In genomic region chr5:90571147-90571773, GRCh38 we compare ENCODE assay signal across 18 cellular contexts.
"Had no signal": no experiment of that assay in that cellular context is flagged by ENCODE, and none has a peak within 500 bp of the region (broad histone marks: within the 10 kb centered on the region; RNA-seq: fewer than 3 reads in every experiment).

No MANE protein-coding gene starts in this region.

- H3K27me3 ChIP-seq: adrenal gland, neural progenitor cell, right atrium auricular region, transverse colon, uterus had no signal

- ATAC-seq: activated CD4-positive, alpha-beta T cell treated with anti-CD3 and anti-CD28 coated beads for 36 hours; activated naive CD4-positive, alpha-beta T cell treated with anti-CD3 and anti-CD28 coated beads, Interleukin-2, amount 50 U/mL, for 72 hours; esophagus mucosa; mucosa of descending colon had no signal

- DNase-seq: activated CD4-positive, alpha-beta T cell treated with anti-CD3 and anti-CD28 coated beads for 36 hours; activated CD4-positive, alpha-beta T cell treated with anti-CD3 and anti-CD28 coated beads, Interleukin-2, amount 50 U/mL, for 48 hours; activated gamma-delta T cell treated with Interleukin-2 at 50 U/mL for 16 hours; adrenal gland; effector CD8-positive, alpha-beta T cell; mesenchymal stem cell; mucosa of descending colon; naive B cell; transverse colon; uterus had no signal

- H3K36me3 ChIP-seq: adrenal gland, prostate gland, right atrium auricular region, transverse colon, uterus had no signal

- H3K4me3 ChIP-seq: adrenal gland, mucosa of descending colon, neural progenitor cell, prostate gland, right atrium auricular region, transverse colon, uterus had no signal

- H3K9me3 ChIP-seq: adrenal gland, mucosa of descending colon, prostate gland, transverse colon, uterus had no signal

- H2AFZ ChIP-seq: neural progenitor cell had no signal

- H3K9ac ChIP-seq: neural progenitor cell had no signal

- H3K27ac ChIP-seq: adrenal gland, neural progenitor cell, prostate gland, right atrium auricular region, transverse colon, uterus had no signal

- FAIRE-seq: astrocyte, bronchial epithelial cell, TTC549 had no signal

- H3K4me1 ChIP-seq: adrenal gland, neural progenitor cell, prostate gland, right atrium auricular region, transverse colon, uterus had no signal

- H3K4me2 ChIP-seq: neural progenitor cell had no signal
